Comparison of ENCODE assay signal across 9 cellular contexts in the genomic region with DNA sequence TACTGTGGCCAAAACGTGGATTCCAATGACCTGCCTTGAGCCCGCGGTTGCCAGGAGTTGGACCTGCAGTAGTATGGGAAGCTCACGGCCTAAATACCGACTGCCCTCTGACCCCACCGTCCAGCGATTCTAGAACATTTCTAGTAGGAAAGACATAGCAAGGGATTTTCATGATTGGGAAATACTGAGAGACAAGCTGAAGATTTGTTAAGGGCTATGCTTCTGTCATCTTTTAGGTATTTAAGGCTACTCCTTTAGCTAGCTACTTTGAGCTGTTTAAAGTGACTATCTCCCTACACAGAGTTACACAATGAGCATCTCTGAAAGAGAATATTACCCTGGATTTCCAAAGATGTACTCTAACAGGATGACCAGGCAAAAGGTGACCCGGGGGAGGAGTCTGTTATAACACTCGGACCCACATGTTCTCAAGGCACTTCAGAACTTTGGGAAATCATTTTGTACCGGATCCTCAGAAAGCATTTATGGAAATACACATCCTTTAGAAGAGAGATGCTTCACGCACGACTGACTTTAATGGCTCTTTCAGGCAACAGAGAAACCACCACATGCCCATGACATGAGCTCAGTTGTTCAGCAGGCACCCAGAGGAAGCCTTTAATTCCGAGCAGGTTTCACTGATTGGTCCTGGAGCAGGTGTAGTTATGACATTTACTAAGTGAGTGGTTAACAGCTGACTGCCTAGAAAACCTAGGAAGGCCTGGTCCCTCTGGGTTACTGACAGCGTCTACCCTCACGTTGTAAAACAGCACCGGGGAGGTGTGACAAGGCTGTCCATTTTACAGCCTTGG. TPM values are rescaled to one million over a fixed set of nuclear protein-coding genes. Genes with fewer than 3 reads are reported as not detected.
A peak's percentile ranks its signal among the peaks of the same experiment; 100 is the strongest.
DNase-seq lines count a peak whose midpoint lies in the region; ATAC-seq and TF ChIP-seq lines count a peak whose summit lies in the region.
"Had no signal": no experiment of that assay in that cellular context is flagged by ENCODE, and none has a peak within 500 bp of the region (broad histone marks: within the 10 kb centered on the region; RNA-seq: fewer than 3 reads in every experiment).

No MANE protein-coding gene starts in this region.

- peaks cover 63% of the 10 kb centered on the region for H3K4me1 Mint-ChIP-seq in activated naive CD4-positive, alpha-beta T cell treated with anti-CD3 and anti-CD28 coated beads, Interleukin-2, amount 50 U/mL, for 24 hours
- peaks cover 24 to 46% of the 10 kb centered on the region in 2 donors for H3K4me1 Mint-ChIP-seq in stimulated activated naive B cell treated with anti-CD40 and anti-IgM and Interleukin-4, amounts not matched to agents 10 μg/mL and 1 μg/mL and 100 μg/mL, for 72 hours

- no peak for DNase-seq in activated naive CD4-positive, alpha-beta T cell treated with anti-CD3 and anti-CD28 coated beads, Interleukin-2, amount 50 U/mL, for 16 hours
- no peak for DNase-seq in RWPE2 (ENCODE audit: low spot score)
- DNase-seq in right cardiac atrium: peak in 1 of 3 donors; percentile 42
- no peak for DNase-seq in suprapubic skin (ENCODE audit: low spot score in 2 of 2)
- no peak for DNase-seq in stimulated activated naive B cell treated with anti-CD40 and anti-IgM and Interleukin-4, amounts not matched to agents 10 μg/mL and 1 μg/mL and 100 μg/mL, for 72 hours
- DNase-seq in GM10248 (ENCODE audit: extremely low spot score): no peak
- DNase-seq: NCI-H1092 had no signal

- H3K27me3 Mint-ChIP-seq in activated naive CD4-positive, alpha-beta T cell treated with anti-CD3 and anti-CD28 coated beads, Interleukin-2, amount 50 U/mL, for 24 hours: no peaks in the 10 kb centered on the region
- no peaks in the 10 kb centered on the region for H3K27me3 Mint-ChIP-seq in stimulated activated naive B cell treated with anti-CD40 and anti-IgM and Interleukin-4, amounts not matched to agents 10 μg/mL and 1 μg/mL and 100 μg/mL, for 72 hours

- no peak for TF ChIP-seq POLR2A in suprapubic skin (IDR thresholded peaks at IDR 0.05)

- no peak for TF ChIP-seq CTCF in RWPE2 (IDR thresholded peaks at IDR 0.05; ENCODE audit: poor library complexity, severe bottlenecking)
- no peak for TF ChIP-seq CTCF in suprapubic skin (IDR thresholded peaks at IDR 0.05)
- TF ChIP-seq CTCF in GM10248 (IDR thresholded peaks at IDR 0.05; ENCODE audit: control extremely low read depth, extremely low read depth, low read depth, missing control alignments): no peak

- H3K36me3 Mint-ChIP-seq in activated naive CD4-positive, alpha-beta T cell treated with anti-CD3 and anti-CD28 coated beads, Interleukin-2, amount 50 U/mL, for 24 hours: peaks cover 11% of the 10 kb centered on the region
- H3K36me3 Mint-ChIP-seq in stimulated activated naive B cell treated with anti-CD40 and anti-IgM and Interleukin-4, amounts not matched to agents 10 μg/mL and 1 μg/mL and 100 μg/mL, for 72 hours: peaks cover 21 to 30% of the 10 kb centered on the region in 2 donors

- intact Hi-C loops in right cardiac atrium (cut with DNase I): no loop called here

- no peak for ATAC-seq in RWPE2 (ENCODE audit: low read depth)
- no peak for ATAC-seq in right cardiac atrium
- no peak for ATAC-seq in stimulated activated naive B cell treated with anti-CD40 and anti-IgM and Interleukin-4, amounts not matched to agents 10 μg/mL and 1 μg/mL and 100 μg/mL, for 72 hours (replicated peaks)
- ATAC-seq in HG02588 (IDR thresholded peaks at IDR 0.05; ENCODE audit: unreplicated experiment): no peak

- TF ChIP-seq EP300 in suprapubic skin (IDR thresholded peaks at IDR 0.05): no peak

- H3K36me3 ChIP-seq in RWPE2 (ENCODE audit: low read depth) (peaks cover 39% of the 10 kb centered on the region), suprapubic skin (peaks cover 14% of the 10 kb centered on the region)

- H3K9me3 Mint-ChIP-seq in activated naive CD4-positive, alpha-beta T cell treated with anti-CD3 and anti-CD28 coated beads, Interleukin-2, amount 50 U/mL, for 24 hours: no peaks in the 10 kb centered on the region
- H3K9me3 Mint-ChIP-seq in stimulated activated naive B cell treated with anti-CD40 and anti-IgM and Interleukin-4, amounts not matched to agents 10 μg/mL and 1 μg/mL and 100 μg/mL, for 72 hours: no peaks in the 10 kb centered on the region

- H3K27me3 ChIP-seq in RWPE2 (ENCODE audit: insufficient read depth, poor library complexity, severe bottlenecking) (no peaks in the 10 kb centered on the region), right cardiac atrium (ENCODE audit: control insufficient read depth, insufficient read depth) (no peaks in the 10 kb centered on the region), suprapubic skin (no peaks in the 10 kb centered on the region)

- no peaks in the 10 kb centered on the region for H3K9me3 ChIP-seq in RWPE2 (ENCODE audit: severe bottlenecking)
- H3K9me3 ChIP-seq in right cardiac atrium (ENCODE audit: control insufficient read depth, low read length): no peaks in the 10 kb centered on the region
- no peaks in the 10 kb centered on the region for H3K9me3 ChIP-seq in suprapubic skin

- H3K27ac ChIP-seq in RWPE2 (ENCODE audit: poor library complexity, severe bottlenecking): peak overlapping the region; percentile 10
- H3K27ac ChIP-seq in right cardiac atrium (ENCODE audit: low read length): peak overlapping the region; percentile 14
- peak overlapping the region; percentile 42 for H3K27ac ChIP-seq in suprapubic skin

- 79% methylated on average over 16 of the region's 16 CpGs for WGBS in right cardiac atrium
- WGBS in suprapubic skin: 79% methylated on average over 16 of the region's 16 CpGs

- POLR2A ChIA-PET in GM10248 (lab: Yijun Ruan, JAX): interaction anchor here (0.5 kb wide), 1 partner anchor 132 kb away, joined by 3 read pairs; no protein-coding TSS in a partner anchor

- CTCF ChIA-PET in GM10248 (lab: Yijun Ruan, JAX): interaction anchor here (1.1 to 4.2 kb wide), 7 partner anchors 8 to 40 kb away, joined by 3 to 20 read pairs (median 6); partner anchors contain the start of gene CKB

- peak overlapping the region; percentile 51 for H3K4me3 Mint-ChIP-seq in activated naive CD4-positive, alpha-beta T cell treated with anti-CD3 and anti-CD28 coated beads, Interleukin-2, amount 50 U/mL, for 24 hours
- no peak overlapping the region for H3K4me3 Mint-ChIP-seq in stimulated activated naive B cell treated with anti-CD40 and anti-IgM and Interleukin-4, amounts not matched to agents 10 μg/mL and 1 μg/mL and 100 μg/mL, for 72 hours

- H3K4me1 ChIP-seq in RWPE2 (ENCODE audit: insufficient read depth, poor library complexity, severe bottlenecking) (peaks cover 19% of the 10 kb centered on the region), right cardiac atrium (ENCODE audit: control insufficient read depth, insufficient read depth, low read length) (peaks cover 14% of the 10 kb centered on the region), suprapubic skin (peaks cover 52% of the 10 kb centered on the region)

- H3K4me3 ChIP-seq in RWPE2 (ENCODE audit: severe bottlenecking) (no peak overlapping the region), right cardiac atrium (ENCODE audit: low read length) (no peak overlapping the region), suprapubic skin (no peak overlapping the region)

- H3K27ac Mint-ChIP-seq in activated naive CD4-positive, alpha-beta T cell treated with anti-CD3 and anti-CD28 coated beads, Interleukin-2, amount 50 U/mL, for 24 hours: peak overlapping the region; percentile 30
- H3K27ac Mint-ChIP-seq in stimulated activated naive B cell treated with anti-CD40 and anti-IgM and Interleukin-4, amounts not matched to agents 10 μg/mL and 1 μg/mL and 100 μg/mL, for 72 hours: no peak overlapping the region

RNA-seq across cellular contexts. Expression of gene BAG5, which starts 4.2 kb away (rescaled TPM):
- total RNA-seq in right cardiac atrium (10 to 100 TPM; 18.9 to 23.6 (median 19.5) TPM), suprapubic skin (10 to 100 TPM; 30.2 to 55.1 (median 39.9) TPM)
- 7.7 TPM for polyA plus RNA-seq in right cardiac atrium

RNA-seq across cellular contexts. Expression of gene COA8, which starts 4.5 kb away (rescaled TPM):
- total RNA-seq in right cardiac atrium: 10 to 100 TPM; 33.8 to 43.5 (median 41.7) TPM
- 60.8 TPM for polyA plus RNA-seq in right cardiac atrium
- total RNA-seq in suprapubic skin: 10 to 100 TPM; 17.1 to 30.3 (median 21.9) TPM

RNA-seq across cellular contexts. Expression of gene TRMT61A, which starts 29.3 kb away (rescaled TPM):
- total RNA-seq in right cardiac atrium (1 to 10 TPM; 4.8 to 6.9 (median 6.5) TPM), suprapubic skin (10 to 100 TPM; 15.9 to 21.9 (median 18.5) TPM)
- 6.2 TPM for polyA plus RNA-seq in right cardiac atrium

RNA-seq across cellular contexts. Expression of gene CKB, which starts 35.6 kb away (rescaled TPM):
- total RNA-seq in right cardiac atrium: 100 to 1,000 TPM; 478 to 697 (median 542) TPM
- polyA plus RNA-seq in right cardiac atrium: 843 TPM
- total RNA-seq in suprapubic skin: 100 to 1,000 TPM; 107 to 172 (median 128) TPM
